10 cellular contexts compared by ENCODE assay signal in genomic region chr1:17581389-17582123, GRCh38. TPM values are rescaled to one million over a fixed set of nuclear protein-coding genes. Genes with fewer than 3 reads are reported as not detected.
DNase-seq lines count a peak whose midpoint lies in the region; ATAC-seq lines count a peak whose summit lies in the region.
"Had no signal": no experiment of that assay in that cellular context is flagged by ENCODE, and none has a peak within 500 bp of the region (broad histone marks: within the 10 kb centered on the region; RNA-seq: fewer than 3 reads in every experiment).

No MANE protein-coding gene starts in this region.

- no peaks in the 10 kb centered on the region for H3K9me3 ChIP-seq in mucosa of stomach (ENCODE audit: control insufficient read depth, low read length)

- peak overlapping the region; percentile 19 for H3K9ac ChIP-seq in mucosa of stomach (ENCODE audit: low read length)

- CTCF ChIA-PET in activated CD8-positive, alpha-beta T cell treated with anti-CD3 and anti-CD28 coated beads, Interleukin-2, amount 10 ng/mL, durations not matched to agents 7 days and 5 days (lab: Charles Lee) = interaction anchor here (0.6 kb wide), 1 partner anchor 103 kb away, joined by 3 read pairs; no protein-coding TSS in a partner anchor

- DNase-seq in NCI-H1092 treated with DMSO at 0.1 percent for 48 hours (lab: John Stamatoyannopoulos, UW) (peak; percentile 32), NCI-H1092 (lab: John Stamatoyannopoulos, UW) (no peak), immature natural killer cell (no peak), occipital lobe (lab: John Stamatoyannopoulos, UW) (no peak)
- DNase-seq in Jurkat, Clone E6-1 (ENCODE audit: low read depth, low spot score) = peak; percentile 54
- DNase-seq in activated CD8-positive, alpha-beta T cell treated with anti-CD3 and anti-CD28 coated beads, Interleukin-2, amount 10 ng/mL, durations not matched to agents 7 days and 5 days = peak; percentile 40
- DNase-seq: HCEC 1CT, nucleus accumbens had no signal

- peaks cover 41% of the 10 kb centered on the region for H3K4me1 ChIP-seq in mucosa of stomach (ENCODE audit: control insufficient read depth, insufficient read depth, low read length)

- no peak overlapping the region for H3K27ac Mint-ChIP-seq in activated CD8-positive, alpha-beta T cell treated with anti-CD3 and anti-CD28 coated beads, Interleukin-2, amount 10 ng/mL, durations not matched to agents 7 days and 5 days
- H3K27ac Mint-ChIP-seq in immature natural killer cell = no peak overlapping the region

- no peaks in the 10 kb centered on the region for H3K9me3 Mint-ChIP-seq in activated CD8-positive, alpha-beta T cell treated with anti-CD3 and anti-CD28 coated beads, Interleukin-2, amount 10 ng/mL, durations not matched to agents 7 days and 5 days (ENCODE audit: insufficient read depth)
- no peaks in the 10 kb centered on the region for H3K9me3 Mint-ChIP-seq in immature natural killer cell

- peaks cover 7% of the 10 kb centered on the region for H3K4me1 Mint-ChIP-seq in activated CD8-positive, alpha-beta T cell treated with anti-CD3 and anti-CD28 coated beads, Interleukin-2, amount 10 ng/mL, durations not matched to agents 7 days and 5 days (ENCODE audit: low read depth)
- no peaks in the 10 kb centered on the region for H3K4me1 Mint-ChIP-seq in immature natural killer cell

- H3K36me3 ChIP-seq in mucosa of stomach (ENCODE audit: control insufficient read depth, insufficient read depth, low read length) = no peaks in the 10 kb centered on the region

- H3K4me3 Mint-ChIP-seq in activated CD8-positive, alpha-beta T cell treated with anti-CD3 and anti-CD28 coated beads, Interleukin-2, amount 10 ng/mL, durations not matched to agents 7 days and 5 days = no peak overlapping the region
- H3K4me3 Mint-ChIP-seq in immature natural killer cell = no peak overlapping the region

- ATAC-seq in activated CD8-positive, alpha-beta T cell treated with anti-CD3 and anti-CD28 coated beads, Interleukin-2, amount 10 ng/mL, durations not matched to agents 7 days and 5 days = peak; percentile 68
- no peak for ATAC-seq in GM18520 (IDR thresholded peaks at IDR 0.05; ENCODE audit: unreplicated experiment)

- H3K27me3 ChIP-seq in mucosa of stomach (ENCODE audit: control insufficient read depth, insufficient read depth, low read length) = no peaks in the 10 kb centered on the region

- POLR2A ChIA-PET in activated CD8-positive, alpha-beta T cell treated with anti-CD3 and anti-CD28 coated beads, Interleukin-2, amount 10 ng/mL, durations not matched to agents 7 days and 5 days (lab: Charles Lee) = no interaction called here

- H3K4me3 ChIP-seq in Jurkat, Clone E6-1 (ENCODE audit: low read length) = no peak overlapping the region
- no peak overlapping the region for H3K4me3 ChIP-seq in mucosa of stomach (ENCODE audit: low read length)

- H3K27me3 Mint-ChIP-seq in activated CD8-positive, alpha-beta T cell treated with anti-CD3 and anti-CD28 coated beads, Interleukin-2, amount 10 ng/mL, durations not matched to agents 7 days and 5 days (ENCODE audit: low read depth) = peaks cover 2% of the 10 kb centered on the region
- H3K27me3 Mint-ChIP-seq in immature natural killer cell (ENCODE audit: low read depth in 3 of 3) = peaks cover 0 to 6% (median 1%) of the 10 kb centered on the region in 3 donors

- H3K36me3 Mint-ChIP-seq in activated CD8-positive, alpha-beta T cell treated with anti-CD3 and anti-CD28 coated beads, Interleukin-2, amount 10 ng/mL, durations not matched to agents 7 days and 5 days (ENCODE audit: low read depth) = no peaks in the 10 kb centered on the region
- H3K36me3 Mint-ChIP-seq in immature natural killer cell = no peaks in the 10 kb centered on the region

RNA-seq across cellular contexts. Expression of gene ARHGEF10L, which starts 42.1 kb away (rescaled TPM):
- 1.7 TPM for polyA plus RNA-seq in Jurkat, Clone E6-1 (2012; ENCODE audit: insufficient read depth, insufficient read length)
- not detected for total RNA-seq in activated CD8-positive, alpha-beta T cell treated with anti-CD3 and anti-CD28 coated beads, Interleukin-2, amount 10 ng/mL, durations not matched to agents 7 days and 5 days
- polyA plus RNA-seq in immature natural killer cell = under 1 TPM in 2 of 3 donors, not detected in 1; 0.17 to 0.20 TPM
- total RNA-seq in occipital lobe = 22.3 TPM

Comparison
In these comparisons a context has a peak if more than half of its experiments do, and no peak if none do; other contexts are left out.
1. DNase-seq: peak in NCI-H1092 treated with DMSO at 0.1 percent for 48 hours (single experiment), Jurkat, Clone E6-1 (single experiment) and activated CD8-positive, alpha-beta T cell treated with anti-CD3 and anti-CD28 coated beads, Interleukin-2, amount 10 ng/mL, durations not matched to agents 7 days and 5 days (single experiment); none in NCI-H1092 (single experiment), immature natural killer cell (0 of 3) and occipital lobe (single experiment).
2. RNA of gene ARHGEF10L, which starts 42.1 kb away (total RNA-seq): 22.3 TPM in occipital lobe (single experiment); not detected in activated CD8-positive, alpha-beta T cell treated with anti-CD3 and anti-CD28 coated beads, Interleukin-2, amount 10 ng/mL, durations not matched to agents 7 days and 5 days; every median in the first group is over 10 times any median in the second.